20 cellular contexts compared by ENCODE assay signal in the genomic region with DNA sequence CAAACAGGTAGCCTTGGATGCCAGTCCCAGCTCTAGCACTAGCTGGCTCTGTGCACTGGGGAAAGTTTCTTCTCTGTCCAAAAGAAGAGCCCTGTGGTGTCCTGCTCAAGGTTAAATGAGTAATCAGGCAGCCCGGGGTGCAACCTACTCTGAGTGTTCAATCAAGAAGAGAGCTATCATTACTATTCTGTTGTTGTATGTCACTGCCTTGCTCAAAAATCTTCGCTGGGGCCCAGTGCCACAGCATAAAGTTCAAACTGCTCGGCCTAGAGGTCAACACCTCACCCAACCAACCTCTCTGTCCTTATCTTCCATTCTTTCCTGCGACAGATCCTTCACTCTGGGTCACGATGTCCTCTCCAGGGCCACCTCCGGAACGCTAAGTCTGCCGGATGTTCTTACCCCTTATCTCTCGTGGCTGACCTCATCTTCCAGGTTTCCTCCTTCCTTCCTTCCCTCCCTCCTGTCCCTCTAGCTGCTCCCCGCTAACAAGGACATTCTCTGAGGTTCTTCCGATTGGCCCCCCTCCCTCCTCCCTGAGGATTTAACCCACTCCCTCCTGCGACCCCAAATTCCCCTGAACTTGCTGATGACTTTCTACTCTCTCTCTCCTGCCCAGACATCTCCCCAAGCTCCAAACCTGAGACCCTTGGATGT. TPM values are rescaled to one million over a fixed set of nuclear protein-coding genes. Genes with fewer than 3 reads are reported as not detected.
"Had no signal": no experiment of that assay in that cellular context is flagged by ENCODE, and none has a peak within 500 bp of the region (broad histone marks: within the 10 kb centered on the region; RNA-seq: fewer than 3 reads in every experiment).

No MANE protein-coding gene starts in this region.

- H3K27ac ChIP-seq: epithelial cell of prostate, hepatocyte had no signal

- FAIRE-seq: bronchial epithelial cell had no signal

- H3K4me3 ChIP-seq: hepatocyte had no signal

- H3K27me3 ChIP-seq: hepatocyte had no signal

- ATAC-seq: activated T-cell treated with anti-CD3 and anti-CD28 coated beads, Interleukin-2, amount 50 U/mL, for 4 hours had no signal

- DNase-seq: activated CD4-positive, alpha-beta memory T cell treated with anti-CD3 and anti-CD28 coated beads for 36 hours; activated CD4-positive, alpha-beta T cell treated with anti-CD3 and anti-CD28 coated beads for 1 hour; activated effector memory CD4-positive, alpha-beta T cell treated with anti-CD3 and anti-CD28 coated beads, Interleukin-2, amount 50 U/mL, for 16 hours; activated naive CD8-positive, alpha-beta T cell treated with anti-CD3 and anti-CD28 coated beads for 36 hours; activated T-cell treated with anti-CD3 and anti-CD28 coated beads, Interleukin-2, amount 50 U/mL, for 4 hours; aorta; cortex of kidney; effector CD8-positive, alpha-beta T cell; nephron progenitor cell; stimulated activated CD4-positive, alpha-beta T cell treated with anti-CD3 and anti-CD28 coated beads, Interleukin-15, amount 100 ng/mL, for 24 hours; stimulated activated CD4-positive, alpha-beta T cell treated with anti-CD3 and anti-CD28 coated beads, Interleukin-4, amount 100 ng/mL, for 24 hours had no signal

RNA-seq across cellular contexts. Expression of gene GRIN2C, which starts 8.7 kb away (rescaled TPM):
- total RNA-seq: activated CD4-positive, alpha-beta memory T cell treated with anti-CD3 and anti-CD28 coated beads for 36 hours; activated naive CD8-positive, alpha-beta T cell treated with anti-CD3 and anti-CD28 coated beads for 36 hours; hepatocyte; kidney epithelial cell had no signal

RNA-seq across cellular contexts. Expression of gene FADS6, which starts 25.1 kb away (rescaled TPM):
- total RNA-seq: activated CD4-positive, alpha-beta memory T cell treated with anti-CD3 and anti-CD28 coated beads for 36 hours; activated naive CD8-positive, alpha-beta T cell treated with anti-CD3 and anti-CD28 coated beads for 36 hours; activated T-cell treated with anti-CD3 and anti-CD28 coated beads, Interleukin-2, amount 50 U/mL, for 4 hours; aorta; bronchial epithelial cell; kidney epithelial cell; mesenteric fat pad; osteocyte had no signal

RNA-seq across cellular contexts. Expression of gene USH1G, which starts 54.7 kb away (rescaled TPM):
- total RNA-seq: activated CD4-positive, alpha-beta memory T cell treated with anti-CD3 and anti-CD28 coated beads for 36 hours; activated naive CD8-positive, alpha-beta T cell treated with anti-CD3 and anti-CD28 coated beads for 36 hours; activated T-cell treated with anti-CD3 and anti-CD28 coated beads, Interleukin-2, amount 50 U/mL, for 4 hours; aorta; kidney epithelial cell; mesenteric fat pad; osteocyte had no signal

RNA-seq across cellular contexts. Expression of gene OTOP2, which starts 55.7 kb away (rescaled TPM):
- total RNA-seq: activated CD4-positive, alpha-beta memory T cell treated with anti-CD3 and anti-CD28 coated beads for 36 hours; activated naive CD8-positive, alpha-beta T cell treated with anti-CD3 and anti-CD28 coated beads for 36 hours; activated T-cell treated with anti-CD3 and anti-CD28 coated beads, Interleukin-2, amount 50 U/mL, for 4 hours; aorta; bronchial epithelial cell; kidney epithelial cell; lower leg skin; mesenteric fat pad; osteocyte; temporal lobe; urinary bladder had no signal
- polyA plus RNA-seq: urinary bladder had no signal
